8 cellular contexts compared by ENCODE assay signal in the genomic region with DNA sequence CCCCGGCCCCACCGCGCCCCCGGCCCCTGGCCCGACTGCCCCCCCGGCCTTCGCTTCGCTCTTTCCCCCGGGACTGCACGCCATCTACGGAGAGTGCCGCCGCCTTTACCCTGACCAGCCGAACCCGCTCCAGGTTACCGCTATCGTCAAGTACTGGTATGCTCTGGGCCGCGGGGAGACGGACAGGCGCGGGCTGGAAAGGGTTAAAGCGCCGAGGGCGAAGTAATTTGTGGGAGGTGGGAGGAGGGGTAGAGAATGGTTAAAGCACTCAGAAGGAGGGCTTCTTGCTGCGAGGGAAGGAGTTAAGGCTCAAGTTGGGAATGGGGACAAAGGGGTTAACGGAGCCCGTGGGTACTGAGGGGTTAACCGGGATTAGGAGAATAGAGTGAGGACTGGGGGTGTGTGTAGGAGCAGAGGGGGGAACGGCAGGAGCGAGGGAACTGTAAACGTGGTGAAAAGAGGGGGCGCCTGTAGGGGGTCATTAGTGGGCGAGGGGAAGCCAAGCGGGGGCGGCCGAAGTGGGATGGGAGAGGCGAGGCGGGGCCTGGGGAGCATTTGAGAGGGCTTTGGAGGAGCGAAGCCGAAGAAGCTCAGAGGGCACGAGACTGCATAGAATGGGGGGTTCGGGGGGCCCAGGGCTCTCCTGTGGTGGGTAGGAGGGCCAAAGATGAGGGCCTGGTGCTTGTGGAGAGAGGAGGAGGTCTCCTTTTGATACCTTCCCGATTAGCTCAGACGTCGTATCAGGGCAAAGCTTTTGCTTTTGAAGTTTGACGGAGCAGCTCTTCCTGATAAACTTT. TPM values are rescaled to one million over a fixed set of nuclear protein-coding genes. Genes with fewer than 3 reads are reported as not detected.
DNase-seq lines count a peak whose midpoint lies in the region; ATAC-seq and TF ChIP-seq lines count a peak whose summit lies in the region.

No MANE protein-coding gene starts in this region.

- H3K9me3 ChIP-seq in muscle layer of colon (ENCODE audit: low read length) (no peaks in the 10 kb centered on the region), thyroid gland (no peaks in the 10 kb centered on the region)

- peak overlapping the region; percentile 32 for H3K9ac ChIP-seq in muscle layer of colon (ENCODE audit: low read length)

- H3K27me3 ChIP-seq in muscle layer of colon (ENCODE audit: control insufficient read depth in 1 of 2, insufficient read depth in 2 of 2, low read length in 2 of 2) = no peaks in the 10 kb centered on the region
- H3K27me3 ChIP-seq in thyroid gland = no peaks in the 10 kb centered on the region

- DNase-seq in AG10803 (ENCODE audit: low read depth) (no peak), epithelial cell of proximal tubule (ENCODE audit: low read depth) (no peak), thyroid gland (peak; percentile 11 to 25), NCI-H1436 treated with DMSO at 0.1 percent for 48 hours (lab: John Stamatoyannopoulos, UW) (no peak)
- peak; percentile 38 for DNase-seq in Jurkat, Clone E6-1 (ENCODE audit: low read depth, low spot score)
- peak; percentile 17 to 22 for DNase-seq in activated CD4-positive, alpha-beta T cell treated with anti-CD3 and anti-CD28 coated beads, Interleukin-2, amount 50 U/mL, for 4 hours

- no peak for ATAC-seq in HG02642 (IDR thresholded peaks at IDR 0.05; ENCODE audit: poor library complexity, unreplicated experiment)

- peak overlapping the region; percentile 96 for H3K4me3 ChIP-seq in AG10803 (ENCODE audit: low read length)
- H3K4me3 ChIP-seq in Jurkat, Clone E6-1 (ENCODE audit: low read length) = peak overlapping the region; percentile 77
- peak overlapping the region; percentile 100 for H3K4me3 ChIP-seq in epithelial cell of proximal tubule (ENCODE audit: low read depth, low read length)
- peak overlapping the region; percentile 90 to 100 for H3K4me3 ChIP-seq in muscle layer of colon (ENCODE audit: low read depth in 1 of 2, low read length in 2 of 2)
- H3K4me3 ChIP-seq in thyroid gland (replicated peaks in 1 of 3) = peak overlapping the region; percentile 49 to 92 (median 55)

- no peak for TF ChIP-seq CTCF in AG10803 (conservative IDR thresholded peaks at IDR 0.05; ENCODE audit: low read length)
- TF ChIP-seq CTCF in epithelial cell of proximal tubule (conservative IDR thresholded peaks at IDR 0.05; ENCODE audit: low read depth, low read length) = no peak
- no peak for TF ChIP-seq CTCF in thyroid gland (IDR thresholded peaks at IDR 0.05)

- peaks cover 8% of the 10 kb centered on the region for H3K36me3 ChIP-seq in muscle layer of colon (ENCODE audit: insufficient read depth, low read length)
- H3K36me3 ChIP-seq in thyroid gland = no peaks in the 10 kb centered on the region

- H3K4me1 ChIP-seq in muscle layer of colon (ENCODE audit: insufficient read depth, low read length) (peaks cover 25% of the 10 kb centered on the region), thyroid gland (peaks cover 34 to 35% of the 10 kb centered on the region in 2 donors)

- peak overlapping the region; percentile 90 for H3K27ac ChIP-seq in muscle layer of colon (ENCODE audit: low read depth, low read length)
- H3K27ac ChIP-seq in thyroid gland = peak overlapping the region in 2 of 3 donors; percentile 33 to 55

- intact Hi-C loops in thyroid gland (cut with DNase I) = loop anchor here (10.0 kb wide), 1 partner anchor 350 kb away; the partner anchor contains the start of gene NOLC1

- 1 to 2% methylated on average over 37 to 38 of the region's 47 CpGs for WGBS in thyroid gland, 2 donors

- TF ChIP-seq POLR2A in thyroid gland (IDR thresholded peaks at IDR 0.05) = no peak

RNA-seq across cellular contexts. Expression of gene SUFU, which starts 0.6 kb away (rescaled TPM):
- 8.2 TPM for polyA plus RNA-seq in Jurkat, Clone E6-1 (2012; ENCODE audit: insufficient read depth, insufficient read length)
- total RNA-seq in epithelial cell of proximal tubule = 4.4 and 6.2 TPM in 2 replicates
- 1 to 10 TPM; 2.3 to 5.4 (median 4.4) TPM for total RNA-seq in thyroid gland

RNA-seq across cellular contexts. Expression of gene ACTR1A, which starts 1.9 kb away (rescaled TPM):
- polyA plus RNA-seq in Jurkat, Clone E6-1 (2012; ENCODE audit: insufficient read depth, insufficient read length) = 104 TPM
- 129 and 136 TPM in 2 replicates for total RNA-seq in epithelial cell of proximal tubule
- total RNA-seq in thyroid gland = 100 to 1,000 TPM in 3 of 4 donors, 10 to 100 TPM in 1; 94.1 to 111 (median 103) TPM

RNA-seq across cellular contexts. Expression of gene C10orf95, which starts 53.0 kb away (rescaled TPM):
- 2.2 TPM for polyA plus RNA-seq in Jurkat, Clone E6-1 (2012; ENCODE audit: insufficient read depth, insufficient read length)
- 2.2 and 10.3 TPM in 2 replicates for total RNA-seq in epithelial cell of proximal tubule
- total RNA-seq in thyroid gland = 1 to 10 TPM; 1.1 to 2.9 (median 1.8) TPM

Comparison
In these comparisons a context has a peak if more than half of its experiments do, and no peak if none do; other contexts are left out.
1. DNase-seq: peak in Jurkat, Clone E6-1 (single experiment), activated CD4-positive, alpha-beta T cell treated with anti-CD3 and anti-CD28 coated beads, Interleukin-2, amount 50 U/mL, for 4 hours (2 of 2) and thyroid gland (2 of 2); none in AG10803 (single experiment), epithelial cell of proximal tubule (single experiment) and NCI-H1436 treated with DMSO at 0.1 percent for 48 hours (single experiment).
2. Peak in every context shown above with its lines, with median percentiles within 50 percentile points of each other: H3K4me3 ChIP-seq.